In genomic region chr6:107699191-107700015, GRCh38 we compare ENCODE assay signal across 22 cellular contexts.
DNase-seq lines count a peak whose midpoint lies in the region; ATAC-seq and TF ChIP-seq lines count a peak whose summit lies in the region.
"Had no signal": no experiment of that assay in that cellular context is flagged by ENCODE, and none has a peak within 500 bp of the region (broad histone marks: within the 10 kb centered on the region; RNA-seq: fewer than 3 reads in every experiment).

No MANE protein-coding gene starts in this region.

- TF ChIP-seq POLR2A in upper lobe of left lung (IDR thresholded peaks at IDR 0.05) (no peak), GM18505 (IDR thresholded peaks at IDR 0.05; ENCODE audit: borderline replicate concordance, extremely low read depth, insufficient read depth, insufficient read length) (no peak)

- no peak overlapping the region for H3K23ac ChIP-seq in mesenchymal stem cell (ENCODE audit: low read length in 2 of 2)

- no peak for TF ChIP-seq EP300 in upper lobe of left lung (IDR thresholded peaks at IDR 0.05)

- TF ChIP-seq CTCF in upper lobe of left lung (IDR thresholded peaks at IDR 0.05): no peak

- H3K4ac ChIP-seq in mesenchymal stem cell (ENCODE audit: low read depth in 1 of 2, low read length in 2 of 2): no peak overlapping the region

- no peak overlapping the region for H3K27ac Mint-ChIP-seq in activated naive CD4-positive, alpha-beta T cell treated with anti-CD3 and anti-CD28 coated beads for 36 hours
- H3K27ac Mint-ChIP-seq in activated naive CD4-positive, alpha-beta T cell treated with anti-CD3 and anti-CD28 coated beads, Interleukin-2, amount 10 ng/mL, durations not matched to agents 7 days and 5 days: no peak overlapping the region
- no peak overlapping the region for H3K27ac Mint-ChIP-seq in activated naive CD8-positive, alpha-beta T cell treated with anti-CD3 and anti-CD28 coated beads, Interleukin-2, amount 50 U/mL, for 24 hours

- no peak overlapping the region for H2BK15ac ChIP-seq in mesenchymal stem cell (ENCODE audit: low read depth, poor library complexity, severe bottlenecking)

- no peak overlapping the region for H2AFZ ChIP-seq in mesenchymal stem cell (ENCODE audit: low read depth, low read length)

- H4K8ac ChIP-seq in mesenchymal stem cell (ENCODE audit: low read length): no peak overlapping the region

- no peak overlapping the region for H2AK5ac ChIP-seq in mesenchymal stem cell (ENCODE audit: low read length, severe bottlenecking)

- WGBS in mesenchymal stem cell: 91% methylated on average over 15 of the region's 17 CpGs
- 79 to 82% methylated on average over 16 to 17 of the region's 17 CpGs for WGBS in upper lobe of left lung, 2 donors

- CTCF ChIA-PET in activated naive CD4-positive, alpha-beta T cell treated with anti-CD3 and anti-CD28 coated beads for 36 hours (lab: Charles Lee): interaction anchor here (0.7 to 2.5 kb wide), 4 partner anchors 10 to 350 kb away, joined by 3 to 7 read pairs (median 5); no protein-coding TSS in a partner anchor
- CTCF ChIA-PET in activated naive CD4-positive, alpha-beta T cell treated with anti-CD3 and anti-CD28 coated beads, Interleukin-2, amount 10 ng/mL, durations not matched to agents 7 days and 5 days (lab: Charles Lee): interaction anchor here (1.0 to 1.9 kb wide), 5 partner anchors 14 to 381 kb away, joined by 3 to 4 read pairs (median 4); no protein-coding TSS in a partner anchor

- no peak overlapping the region for H3K4me2 ChIP-seq in mesenchymal stem cell (ENCODE audit: low read length, poor library complexity, severe bottlenecking)

- no peak overlapping the region for H3K14ac ChIP-seq in mesenchymal stem cell (ENCODE audit: low read length in 2 of 2)

- H2BK12ac ChIP-seq in mesenchymal stem cell (ENCODE audit: low read length in 2 of 2): no peak overlapping the region

- no peak overlapping the region for H3K4me3 ChIP-seq in mesenchymal stem cell (ENCODE audit: insufficient read depth in 1 of 2, low read depth in 1 of 2, low read length in 2 of 2)
- no peak overlapping the region for H3K4me3 ChIP-seq in upper lobe of left lung
- H3K4me3 ChIP-seq: gastrocnemius medialis, skin epidermis, stomach had no signal

- no peak overlapping the region for H3K27ac ChIP-seq in mesenchymal stem cell (ENCODE audit: low read length, poor library complexity, severe bottlenecking)
- H3K27ac ChIP-seq in upper lobe of left lung: no peak overlapping the region
- H3K27ac ChIP-seq: gastrocnemius medialis, HL-60, stomach had no signal

- H2BK5ac ChIP-seq in mesenchymal stem cell (ENCODE audit: low read depth, low read length, poor library complexity, severe bottlenecking): no peak overlapping the region

- H3K27me3 ChIP-seq in mesenchymal stem cell (ENCODE audit: control insufficient read depth in 1 of 2, insufficient read depth in 1 of 2, low read length in 2 of 2) (no peaks in the 10 kb centered on the region), upper lobe of left lung (no peaks in the 10 kb centered on the region)
- H3K27me3 ChIP-seq: BE2C, gastrocnemius medialis, stomach had no signal

- no peaks in the 10 kb centered on the region for H3K9me3 Mint-ChIP-seq in activated naive CD4-positive, alpha-beta T cell treated with anti-CD3 and anti-CD28 coated beads for 36 hours
- no peaks in the 10 kb centered on the region for H3K9me3 Mint-ChIP-seq in activated naive CD4-positive, alpha-beta T cell treated with anti-CD3 and anti-CD28 coated beads, Interleukin-2, amount 10 ng/mL, durations not matched to agents 7 days and 5 days
- H3K9me3 Mint-ChIP-seq in activated naive CD8-positive, alpha-beta T cell treated with anti-CD3 and anti-CD28 coated beads, Interleukin-2, amount 50 U/mL, for 24 hours: no peaks in the 10 kb centered on the region
- H3K9me3 Mint-ChIP-seq: natural killer cell had no signal

- peak; percentile 24 for ATAC-seq in activated naive CD8-positive, alpha-beta T cell treated with anti-CD3 and anti-CD28 coated beads, Interleukin-2, amount 50 U/mL, for 24 hours
- peak; percentile 11 to 61 for ATAC-seq in upper lobe of left lung (ENCODE audit: low FRiP score in 2 of 2)
- ATAC-seq in GM18505 (IDR thresholded peaks at IDR 0.05; ENCODE audit: unreplicated experiment): no peak
- ATAC-seq: gastrocnemius medialis had no signal

- peak overlapping the region; percentile 64 for H3K9ac ChIP-seq in mesenchymal stem cell (ENCODE audit: low read length)

- no peaks in the 10 kb centered on the region for H3K9me3 ChIP-seq in mesenchymal stem cell (ENCODE audit: control insufficient read depth, low read length)
- no peaks in the 10 kb centered on the region for H3K9me3 ChIP-seq in upper lobe of left lung
- H3K9me3 ChIP-seq: BE2C, gastrocnemius medialis, stomach had no signal

- H3K4me3 Mint-ChIP-seq in activated naive CD4-positive, alpha-beta T cell treated with anti-CD3 and anti-CD28 coated beads for 36 hours: peak overlapping the region; percentile 30
- H3K4me3 Mint-ChIP-seq in activated naive CD4-positive, alpha-beta T cell treated with anti-CD3 and anti-CD28 coated beads, Interleukin-2, amount 10 ng/mL, durations not matched to agents 7 days and 5 days: no peak overlapping the region
- no peak overlapping the region for H3K4me3 Mint-ChIP-seq in activated naive CD8-positive, alpha-beta T cell treated with anti-CD3 and anti-CD28 coated beads, Interleukin-2, amount 50 U/mL, for 24 hours
- H3K4me3 Mint-ChIP-seq: natural killer cell had no signal

- no peaks in the 10 kb centered on the region for H3K27me3 Mint-ChIP-seq in activated naive CD4-positive, alpha-beta T cell treated with anti-CD3 and anti-CD28 coated beads for 36 hours (ENCODE audit: low read depth)
- H3K27me3 Mint-ChIP-seq in activated naive CD4-positive, alpha-beta T cell treated with anti-CD3 and anti-CD28 coated beads, Interleukin-2, amount 10 ng/mL, durations not matched to agents 7 days and 5 days: peaks cover 17% of the 10 kb centered on the region
- H3K27me3 Mint-ChIP-seq in activated naive CD8-positive, alpha-beta T cell treated with anti-CD3 and anti-CD28 coated beads, Interleukin-2, amount 50 U/mL, for 24 hours: no peaks in the 10 kb centered on the region

- no peak overlapping the region for H3K18ac ChIP-seq in mesenchymal stem cell (ENCODE audit: low read depth in 1 of 2, low read length in 2 of 2)

- H2BK120ac ChIP-seq in mesenchymal stem cell (ENCODE audit: low read depth, low read length): no peak overlapping the region

- no peaks in the 10 kb centered on the region for H3K79me1 ChIP-seq in mesenchymal stem cell (replicated peaks; ENCODE audit: low read length, poor library complexity, severe bottlenecking)

- intact Hi-C loops in activated naive CD4-positive, alpha-beta T cell treated with anti-CD3 and anti-CD28 coated beads for 36 hours (cut with micrococcal nuclease): no loop called here

- no peaks in the 10 kb centered on the region for H3K36me3 Mint-ChIP-seq in activated naive CD4-positive, alpha-beta T cell treated with anti-CD3 and anti-CD28 coated beads for 36 hours (ENCODE audit: low read depth)
- H3K36me3 Mint-ChIP-seq in activated naive CD4-positive, alpha-beta T cell treated with anti-CD3 and anti-CD28 coated beads, Interleukin-2, amount 10 ng/mL, durations not matched to agents 7 days and 5 days: peaks cover 8% of the 10 kb centered on the region
- peaks cover 3% of the 10 kb centered on the region for H3K36me3 Mint-ChIP-seq in activated naive CD8-positive, alpha-beta T cell treated with anti-CD3 and anti-CD28 coated beads, Interleukin-2, amount 50 U/mL, for 24 hours (ENCODE audit: low read depth)
- H3K36me3 Mint-ChIP-seq: natural killer cell had no signal

- H4K91ac ChIP-seq in mesenchymal stem cell (ENCODE audit: low read length): no peak overlapping the region

- H3K36me3 ChIP-seq in mesenchymal stem cell (ENCODE audit: control insufficient read depth in 1 of 2, insufficient read depth in 2 of 2, low read depth in 1 of 2, low read length in 2 of 2): no peaks in the 10 kb centered on the region
- H3K36me3 ChIP-seq in upper lobe of left lung: no peaks in the 10 kb centered on the region
- H3K36me3 ChIP-seq: BE2C, gastrocnemius medialis, stomach had no signal

- DNase-seq in activated naive CD4-positive, alpha-beta T cell treated with anti-CD3 and anti-CD28 coated beads for 36 hours: no peak
- DNase-seq in activated naive CD4-positive, alpha-beta T cell treated with anti-CD3 and anti-CD28 coated beads, Interleukin-2, amount 10 ng/mL, durations not matched to agents 7 days and 5 days: no peak
- DNase-seq in activated naive CD8-positive, alpha-beta T cell treated with anti-CD3 and anti-CD28 coated beads, Interleukin-2, amount 50 U/mL, for 24 hours: no peak
- DNase-seq in mesenchymal stem cell (no peak), upper lobe of left lung (no peak), AG08396 (ENCODE audit: low spot score) (no peak), NCI-H510A treated with DMSO at 0.1 percent for 48 hours (lab: John Stamatoyannopoulos, UW) (no peak)
- DNase-seq: 8988T; activated CD4-positive, alpha-beta T cell treated with anti-CD3 and anti-CD28 coated beads for 1 hour; activated T-cell treated with anti-CD3 and anti-CD28 coated beads, Interleukin-2, amount 50 U/mL, for 48 hours; BE2C; gastrocnemius medialis; MM.1S; natural killer cell; NCI-H146; NCI-H748 treated with DMSO at 0.1 percent for 48 hours; posterior cingulate gyrus; stomach; trophoblast cell had no signal

- H3K4me1 Mint-ChIP-seq in activated naive CD4-positive, alpha-beta T cell treated with anti-CD3 and anti-CD28 coated beads for 36 hours (ENCODE audit: low read depth): peaks cover 26% of the 10 kb centered on the region
- H3K4me1 Mint-ChIP-seq in activated naive CD4-positive, alpha-beta T cell treated with anti-CD3 and anti-CD28 coated beads, Interleukin-2, amount 10 ng/mL, durations not matched to agents 7 days and 5 days: peaks cover 5% of the 10 kb centered on the region
- peaks cover 25% of the 10 kb centered on the region for H3K4me1 Mint-ChIP-seq in activated naive CD8-positive, alpha-beta T cell treated with anti-CD3 and anti-CD28 coated beads, Interleukin-2, amount 50 U/mL, for 24 hours

- H3K4me1 ChIP-seq in mesenchymal stem cell (ENCODE audit: control insufficient read depth, insufficient read depth, low read depth, low read length) (peaks cover 6% of the 10 kb centered on the region), upper lobe of left lung (peaks cover 0 to 1% (median 0%) of the 10 kb centered on the region in 4 donors)
- H3K4me1 ChIP-seq: BE2C, gastrocnemius medialis had no signal
